23 cellular contexts compared by ENCODE assay signal in the genomic region with DNA sequence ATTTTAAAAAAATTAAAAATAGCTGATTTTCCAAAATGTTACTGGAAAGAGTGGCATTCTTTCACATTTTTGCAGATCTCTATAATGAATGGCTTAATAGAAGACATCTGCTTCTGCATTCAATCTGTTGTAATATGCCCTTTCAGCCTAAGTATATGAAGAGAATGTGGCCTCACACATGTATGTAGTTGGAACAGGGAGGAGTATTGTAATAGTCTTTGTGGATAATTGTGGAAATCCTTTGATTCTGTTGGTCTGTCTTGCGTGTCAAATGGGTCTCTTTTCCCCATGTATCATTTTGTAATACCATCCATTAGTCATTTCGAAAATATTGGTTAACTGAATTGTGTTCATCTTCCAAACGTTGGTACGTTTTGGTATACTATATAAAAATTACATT.
"Had no signal": no experiment of that assay in that cellular context is flagged by ENCODE, and none has a peak within 500 bp of the region (broad histone marks: within the 10 kb centered on the region; RNA-seq: fewer than 3 reads in every experiment).

No MANE protein-coding gene starts in this region.

- H3K27me3 ChIP-seq: body of pancreas, gastroesophageal sphincter, neural progenitor cell, ovary, tibial artery had no signal

- H3K36me3 ChIP-seq: ovary, prostate gland had no signal

- H3K27me3 Mint-ChIP-seq: activated CD4-positive, alpha-beta memory T cell treated with anti-CD3 and anti-CD28 coated beads for 36 hours; activated CD8-positive, alpha-beta memory T cell treated with anti-CD3 and anti-CD28 coated beads, Interleukin-2, amount 10 ng/mL, durations not matched to agents 7 days and 5 days; activated naive CD8-positive, alpha-beta T cell treated with anti-CD3 and anti-CD28 coated beads, Interleukin-2, amount 50 U/mL, for 24 hours; dendritic cell treated with granulocyte-macrophage colony-stimulating factor and Interleukin-4, amounts not matched to agents 40 ng/mL and 50 ng/mL, for 4 days; naive thymus-derived CD8-positive, alpha-beta T cell; stimulated activated naive CD8-positive, alpha-beta T cell treated with anti-CD3 and anti-CD28 coated beads, Interleukin-15, Interleukin-2, amounts not matched to agents 100 ng/mL and 50 ng/mL, for 24 hours had no signal

- H3K4me1 Mint-ChIP-seq: mesothelial cell of epicardium, neural progenitor cell had no signal

- H3K9me3 Mint-ChIP-seq: activated CD4-positive, alpha-beta memory T cell treated with anti-CD3 and anti-CD28 coated beads for 36 hours; activated naive CD8-positive, alpha-beta T cell treated with anti-CD3 and anti-CD28 coated beads, Interleukin-2, amount 50 U/mL, for 24 hours; dendritic cell treated with granulocyte-macrophage colony-stimulating factor and Interleukin-4, amounts not matched to agents 40 ng/mL and 50 ng/mL, for 4 days; mesothelial cell of epicardium; naive thymus-derived CD8-positive, alpha-beta T cell; neural progenitor cell; stimulated activated naive CD8-positive, alpha-beta T cell treated with anti-CD3 and anti-CD28 coated beads, Interleukin-15, Interleukin-2, amounts not matched to agents 100 ng/mL and 50 ng/mL, for 24 hours; T-helper 1 cell treated with Interleukin-12 subunit alpha and Interleukin-12 subunit beta and Interleukin-4 antibody, amounts not matched to agents 30 μg/mL and 1 μg/mL, for 36 hours had no signal

- H3K9me3 ChIP-seq: body of pancreas, gastroesophageal sphincter, left ventricle myocardium inferior, ovary, prostate gland, tibial artery had no signal

- ATAC-seq: activated CD8-positive, alpha-beta memory T cell treated with anti-CD3 and anti-CD28 coated beads, Interleukin-2, amount 10 ng/mL, durations not matched to agents 7 days and 5 days; activated naive CD8-positive, alpha-beta T cell treated with anti-CD3 and anti-CD28 coated beads, Interleukin-2, amount 50 U/mL, for 24 hours; body of pancreas; naive thymus-derived CD8-positive, alpha-beta T cell had no signal

- H3K27ac Mint-ChIP-seq: activated CD4-positive, alpha-beta memory T cell treated with anti-CD3 and anti-CD28 coated beads for 36 hours; activated CD8-positive, alpha-beta memory T cell treated with anti-CD3 and anti-CD28 coated beads, Interleukin-2, amount 10 ng/mL, durations not matched to agents 7 days and 5 days; activated naive CD8-positive, alpha-beta T cell treated with anti-CD3 and anti-CD28 coated beads, Interleukin-2, amount 50 U/mL, for 24 hours; dendritic cell treated with granulocyte-macrophage colony-stimulating factor and Interleukin-4, amounts not matched to agents 40 ng/mL and 50 ng/mL, for 4 days; mesothelial cell of epicardium; naive thymus-derived CD8-positive, alpha-beta T cell; neural progenitor cell; stimulated activated naive CD8-positive, alpha-beta T cell treated with anti-CD3 and anti-CD28 coated beads, Interleukin-15, Interleukin-2, amounts not matched to agents 100 ng/mL and 50 ng/mL, for 24 hours; T-helper 1 cell treated with Interleukin-12 subunit alpha and Interleukin-12 subunit beta and Interleukin-4 antibody, amounts not matched to agents 30 μg/mL and 1 μg/mL, for 36 hours had no signal

- H3K4me1 ChIP-seq: body of pancreas, left ventricle myocardium inferior, neural progenitor cell, prostate gland, tibial artery had no signal

- H3K4me3 Mint-ChIP-seq: activated CD4-positive, alpha-beta memory T cell treated with anti-CD3 and anti-CD28 coated beads for 36 hours; activated CD8-positive, alpha-beta memory T cell treated with anti-CD3 and anti-CD28 coated beads, Interleukin-2, amount 10 ng/mL, durations not matched to agents 7 days and 5 days; activated naive CD8-positive, alpha-beta T cell treated with anti-CD3 and anti-CD28 coated beads, Interleukin-2, amount 50 U/mL, for 24 hours; dendritic cell treated with granulocyte-macrophage colony-stimulating factor and Interleukin-4, amounts not matched to agents 40 ng/mL and 50 ng/mL, for 4 days; mesothelial cell of epicardium; naive thymus-derived CD8-positive, alpha-beta T cell; neural progenitor cell; stimulated activated naive CD8-positive, alpha-beta T cell treated with anti-CD3 and anti-CD28 coated beads, Interleukin-15, Interleukin-2, amounts not matched to agents 100 ng/mL and 50 ng/mL, for 24 hours; T-helper 1 cell treated with Interleukin-12 subunit alpha and Interleukin-12 subunit beta and Interleukin-4 antibody, amounts not matched to agents 30 μg/mL and 1 μg/mL, for 36 hours had no signal

- H3K4me3 ChIP-seq: body of pancreas, gastroesophageal sphincter, left ventricle myocardium inferior, neural progenitor cell, ovary, prostate gland, tibial artery had no signal

- DNase-seq: activated CD4-positive, alpha-beta memory T cell treated with anti-CD3 and anti-CD28 coated beads for 36 hours; activated CD4-positive, alpha-beta T cell treated with anti-CD3 and anti-CD28 coated beads for 48 hours; activated CD4-positive, CD25-positive, alpha-beta regulatory T cell; activated CD8-positive, alpha-beta memory T cell treated with anti-CD3 and anti-CD28 coated beads, Interleukin-2, amount 10 ng/mL, durations not matched to agents 7 days and 5 days; activated gamma-delta T cell; activated naive CD4-positive, alpha-beta T cell treated with anti-CD3 and anti-CD28 coated beads, Interleukin-2, amount 50 U/mL, for 16 hours; activated naive CD8-positive, alpha-beta T cell treated with anti-CD3 and anti-CD28 coated beads, Interleukin-2, amount 50 U/mL, for 24 hours; activated T-cell treated with anti-CD3 and anti-CD28 coated beads for 4 hours; body of pancreas; effector CD4-positive, alpha-beta T cell; erythroblast; left ventricle myocardium inferior; naive thymus-derived CD8-positive, alpha-beta T cell; stimulated activated CD4-positive, alpha-beta T cell treated with anti-CD3 and anti-CD28 coated beads, Interleukin-4, amount 100 ng/mL, for 24 hours had no signal

- H3K27ac ChIP-seq: body of pancreas, gastroesophageal sphincter, left ventricle myocardium inferior, neural progenitor cell, ovary, prostate gland, tibial artery had no signal
